Comparison of ENCODE assay signal across 10 cellular contexts in genomic region chr5:144028058-144028457, GRCh38.
DNase-seq lines count a peak whose midpoint lies in the region; ATAC-seq and TF ChIP-seq lines count a peak whose summit lies in the region.
"Had no signal": no experiment of that assay in that cellular context is flagged by ENCODE, and none has a peak within 500 bp of the region (broad histone marks: within the 10 kb centered on the region; RNA-seq: fewer than 3 reads in every experiment).

No MANE protein-coding gene starts in this region.

- no peaks in the 10 kb centered on the region for H3K9me3 Mint-ChIP-seq in HFFc6
- peaks cover 0 to 3% (median 0%) of the 10 kb centered on the region in 7 donors for H3K9me3 Mint-ChIP-seq in CD14-positive monocyte
- H3K9me3 Mint-ChIP-seq: IgD-negative memory B cell had no signal

- intact Hi-C loops in sciatic nerve (cut with DNase I): no loop called here
- intact Hi-C loops in gastrocnemius medialis (cut with DNase I; ENCODE audit: low total_unique reads): no loop called here
- intact Hi-C loops in CD14-positive monocyte (cut with micrococcal nuclease): no loop called here

- no peaks in the 10 kb centered on the region for H3K4me1 ChIP-seq in foreskin keratinocyte
- H3K4me1 ChIP-seq in gastrocnemius medialis: peaks cover 0 to 21% of the 10 kb centered on the region in 2 donors

- H3K27ac Mint-ChIP-seq in HFFc6: peak overlapping the region; percentile 85
- no peak overlapping the region for H3K27ac Mint-ChIP-seq in CD14-positive monocyte
- H3K27ac Mint-ChIP-seq: IgD-negative memory B cell had no signal

- H3K4me3 Mint-ChIP-seq in HFFc6: peak overlapping the region; percentile 77
- no peak overlapping the region for H3K4me3 Mint-ChIP-seq in CD14-positive monocyte
- H3K4me3 Mint-ChIP-seq: IgD-negative memory B cell had no signal

- no peak for TF ChIP-seq POLR2A in gastrocnemius medialis (IDR thresholded peaks at IDR 0.05)

- TF ChIP-seq CTCF in HFFc6 (IDR thresholded peaks at IDR 0.05): no peak
- TF ChIP-seq CTCF in foreskin keratinocyte (conservative IDR thresholded peaks at IDR 0.05): no peak
- no peak for TF ChIP-seq CTCF in GM13977 (IDR thresholded peaks at IDR 0.05; ENCODE audit: extremely low read depth, insufficient read depth, missing control alignments)
- TF ChIP-seq CTCF in gastrocnemius medialis (IDR thresholded peaks at IDR 0.05 in 4 of 5, conservative IDR thresholded peaks at IDR 0.05 in 1 of 5): no peak
- TF ChIP-seq CTCF in CD14-positive monocyte (IDR thresholded peaks at IDR 0.05): no peak

- peak; percentile 36 for ATAC-seq in foreskin keratinocyte
- peak; percentile 71 for ATAC-seq in sciatic nerve
- no peak for ATAC-seq in gastrocnemius medialis

- H3K36me3 ChIP-seq in gastrocnemius medialis: no peaks in the 10 kb centered on the region

- H3K9me3 ChIP-seq in gastrocnemius medialis: no peaks in the 10 kb centered on the region

- H3K4me1 Mint-ChIP-seq in HFFc6 (ENCODE audit: low read depth) (peaks cover 44% of the 10 kb centered on the region), CD14-positive monocyte (no peaks in the 10 kb centered on the region)

- H3K27me3 ChIP-seq in foreskin keratinocyte: no peaks in the 10 kb centered on the region
- no peaks in the 10 kb centered on the region for H3K27me3 ChIP-seq in gastrocnemius medialis

- no peak overlapping the region for H3K4me3 ChIP-seq in gastrocnemius medialis

- in situ Hi-C loops in GM13977 (cut with MboI; ENCODE audit: low pct_unique_long_range_greater_than_20kb, low sequenced_read_pairs, unreplicated experiment): no loop called here
- in situ Hi-C loops in gastrocnemius medialis (cut with MboI; ENCODE audit: low sequenced_read_pairs in 4 of 4): no loop called here

- H3K36me3 Mint-ChIP-seq in HFFc6 (ENCODE audit: low read depth) (no peaks in the 10 kb centered on the region), CD14-positive monocyte (no peaks in the 10 kb centered on the region)
- H3K36me3 Mint-ChIP-seq: IgD-negative memory B cell had no signal

- DNase-seq in HFFc6 (peak; percentile 57), NCI-H774 (lab: John Stamatoyannopoulos, UW) (peak; percentile 37), foreskin keratinocyte (peak in 1 of 2 donors; percentile 37), sciatic nerve (ENCODE audit: low spot score) (no peak), GM13977 (ENCODE audit: low spot score) (no peak), gastrocnemius medialis (no peak), CD14-positive monocyte (ENCODE audit: low spot score) (no peak)
- DNase-seq: activated effector memory CD4-positive, alpha-beta T cell treated with Interleukin-2 at 50 U/mL for 16 hours; stimulated activated CD4-positive, alpha-beta T cell treated with anti-CD3 and anti-CD28 coated beads, Interleukin-2, amount 100 ng/mL, for 24 hours had no signal

- H3K27me3 Mint-ChIP-seq in HFFc6 (ENCODE audit: insufficient read depth): peaks cover 1% of the 10 kb centered on the region; the same call in 1 of the 2 replicates
- peaks cover 2 to 9% (median 3%) of the 10 kb centered on the region in 3 donors for H3K27me3 Mint-ChIP-seq in CD14-positive monocyte (ENCODE audit: low read depth in 3 of 3)

- H3K27ac ChIP-seq in foreskin keratinocyte (no peak overlapping the region), gastrocnemius medialis (no peak overlapping the region)

Comparison
In these comparisons a context has a peak if more than half of its experiments do, and no peak if none do; other contexts are left out.
1. DNase-seq: peak in HFFc6 (single experiment) and NCI-H774 (single experiment); none in sciatic nerve (single experiment), GM13977 (single experiment), gastrocnemius medialis (0 of 2) and CD14-positive monocyte (single experiment).
2. ATAC-seq: peak in foreskin keratinocyte (single experiment) and sciatic nerve (single experiment); none in gastrocnemius medialis (0 of 2).